Comparison of ENCODE assay signal across 15 cellular contexts in genomic region chr7:18895456-18895855, GRCh38.
A peak's percentile ranks its signal among the peaks of the same experiment; 100 is the strongest.
DNase-seq lines count a peak whose midpoint lies in the region; ATAC-seq and TF ChIP-seq lines count a peak whose summit lies in the region.
"Had no signal": no experiment of that assay in that cellular context is flagged by ENCODE, and none has a peak within 500 bp of the region (broad histone marks: within the 10 kb centered on the region; RNA-seq: fewer than 3 reads in every experiment).

No MANE protein-coding gene starts in this region.

- no peak overlapping the region for H3K27ac Mint-ChIP-seq in MCF 10A (ENCODE audit: low read depth, unreplicated experiment)
- H3K27ac Mint-ChIP-seq: activated CD4-positive, alpha-beta T cell treated with anti-CD3 and anti-CD28 coated beads, Interleukin-2, amount 10 ng/mL, durations not matched to agents 24 days and 14 days; activated naive CD4-positive, alpha-beta T cell treated with anti-CD3 and anti-CD28 coated beads, Interleukin-2, amount 10 ng/mL, durations not matched to agents 7 days and 5 days had no signal

- no peaks in the 10 kb centered on the region for H3K9me3 ChIP-seq in breast epithelium
- H3K9me3 ChIP-seq: mucosa of descending colon, suprapubic skin had no signal

- H3K27me3 ChIP-seq in breast epithelium (no peaks in the 10 kb centered on the region), foreskin keratinocyte (no peaks in the 10 kb centered on the region)
- H3K27me3 ChIP-seq: suprapubic skin had no signal

- no peaks in the 10 kb centered on the region for H3K27me3 Mint-ChIP-seq in MCF 10A (ENCODE audit: insufficient read depth, unreplicated experiment)
- H3K27me3 Mint-ChIP-seq: activated CD4-positive, alpha-beta T cell treated with anti-CD3 and anti-CD28 coated beads, Interleukin-2, amount 10 ng/mL, durations not matched to agents 24 days and 14 days; activated naive CD4-positive, alpha-beta T cell treated with anti-CD3 and anti-CD28 coated beads, Interleukin-2, amount 10 ng/mL, durations not matched to agents 7 days and 5 days had no signal

- DNase-seq in MCF 10A (ENCODE audit: unreplicated experiment) (peak; percentile 60), breast epithelium (ENCODE audit: low spot score in 2 of 2) (no peak), foreskin keratinocyte (peak; percentile 69 to 88), HuH-7 (ENCODE audit: low spot score) (no peak), NCI-H345 (lab: John Stamatoyannopoulos, UW) (no peak), NCI-H510A (lab: John Stamatoyannopoulos, UW) (no peak)
- DNase-seq in stimulated activated naive CD8-positive, alpha-beta T cell treated with anti-CD3 and anti-CD28 coated beads, Interleukin-15, Interleukin-2, amounts not matched to agents 100 U/mL and 50 U/mL, for 24 hours: no peak
- DNase-seq: activated CD4-positive, alpha-beta T cell treated with anti-CD3 and anti-CD28 coated beads, Interleukin-2, amount 10 ng/mL, durations not matched to agents 24 days and 14 days; activated naive CD4-positive, alpha-beta T cell treated with anti-CD3 and anti-CD28 coated beads, Interleukin-2, amount 10 ng/mL, durations not matched to agents 7 days and 5 days; mucosa of descending colon; NCI-H1048; NCI-H524; right cardiac atrium had no signal

- no peaks in the 10 kb centered on the region for H3K9me3 Mint-ChIP-seq in MCF 10A (ENCODE audit: unreplicated experiment)
- H3K9me3 Mint-ChIP-seq: activated CD4-positive, alpha-beta T cell treated with anti-CD3 and anti-CD28 coated beads, Interleukin-2, amount 10 ng/mL, durations not matched to agents 24 days and 14 days; activated naive CD4-positive, alpha-beta T cell treated with anti-CD3 and anti-CD28 coated beads, Interleukin-2, amount 10 ng/mL, durations not matched to agents 7 days and 5 days had no signal

- H3K36me3 ChIP-seq in breast epithelium: no peaks in the 10 kb centered on the region
- H3K36me3 ChIP-seq: suprapubic skin had no signal

- H3K4me1 ChIP-seq in breast epithelium (no peaks in the 10 kb centered on the region), foreskin keratinocyte (peaks cover 21% of the 10 kb centered on the region)

- H3K4me3 Mint-ChIP-seq in MCF 10A (ENCODE audit: unreplicated experiment): no peak overlapping the region
- H3K4me3 Mint-ChIP-seq: activated CD4-positive, alpha-beta T cell treated with anti-CD3 and anti-CD28 coated beads, Interleukin-2, amount 10 ng/mL, durations not matched to agents 24 days and 14 days; activated naive CD4-positive, alpha-beta T cell treated with anti-CD3 and anti-CD28 coated beads, Interleukin-2, amount 10 ng/mL, durations not matched to agents 7 days and 5 days had no signal

- intact Hi-C loops in MCF 10A (cut with micrococcal nuclease): no loop called here
- intact Hi-C loops in breast epithelium (cut with DNase I; ENCODE audit: low total_unique reads): no loop called here

- CTCF ChIA-PET in MCF 10A (lab: Yijun Ruan, JAX): interaction anchor here (0.9 to 1.0 kb wide), 2 partner anchors 9 to 10 kb away, joined by 4 to 6 read pairs; no protein-coding TSS in a partner anchor

- POLR2A ChIA-PET in MCF 10A (lab: Yijun Ruan, JAX): interaction anchor here (0.8 to 1.9 kb wide), 7 partner anchors 9 to 219 kb away, joined by 3 to 6 read pairs (median 4); no protein-coding TSS in a partner anchor

- H3K36me3 Mint-ChIP-seq in MCF 10A (ENCODE audit: insufficient read depth, unreplicated experiment): no peaks in the 10 kb centered on the region
- H3K36me3 Mint-ChIP-seq: activated naive CD4-positive, alpha-beta T cell treated with anti-CD3 and anti-CD28 coated beads, Interleukin-2, amount 10 ng/mL, durations not matched to agents 7 days and 5 days had no signal

- no TSS peak for BruUV-seq in MCF 10A (replicated peaks; lab: Mats Ljungman, UMichigan)

- ATAC-seq in foreskin keratinocyte: peak; percentile 97
- no peak for ATAC-seq in stimulated activated naive CD8-positive, alpha-beta T cell treated with anti-CD3 and anti-CD28 coated beads, Interleukin-15, Interleukin-2, amounts not matched to agents 100 U/mL and 50 U/mL, for 24 hours
- ATAC-seq: mucosa of descending colon, right cardiac atrium had no signal

- H3K4me3 ChIP-seq in breast epithelium (no peak overlapping the region), WI38 (ENCODE audit: low read depth, low read length) (peak overlapping the region; percentile 41)
- H3K4me3 ChIP-seq: mucosa of descending colon, suprapubic skin had no signal

- TF ChIP-seq CTCF in MCF 10A (IDR thresholded peaks at IDR 0.05; ENCODE audit: unreplicated experiment) (no peak), breast epithelium (IDR thresholded peaks at IDR 0.05) (no peak), WI38 (IDR thresholded peaks at IDR 0.05; ENCODE audit: low read depth, low read length) (no peak), foreskin keratinocyte (conservative IDR thresholded peaks at IDR 0.05) (no peak)

- TF ChIP-seq POLR2A in breast epithelium (IDR thresholded peaks at IDR 0.05): no peak

- H3K27ac ChIP-seq in breast epithelium (no peak overlapping the region), foreskin keratinocyte (peak overlapping the region; percentile 85)
- H3K27ac ChIP-seq: suprapubic skin had no signal

- H3K4me1 Mint-ChIP-seq in MCF 10A (ENCODE audit: insufficient read depth, unreplicated experiment): peaks cover 10% of the 10 kb centered on the region
- H3K4me1 Mint-ChIP-seq: activated CD4-positive, alpha-beta T cell treated with anti-CD3 and anti-CD28 coated beads, Interleukin-2, amount 10 ng/mL, durations not matched to agents 24 days and 14 days; activated naive CD4-positive, alpha-beta T cell treated with anti-CD3 and anti-CD28 coated beads, Interleukin-2, amount 10 ng/mL, durations not matched to agents 7 days and 5 days had no signal

Comparison
In these comparisons a context has a peak if more than half of its experiments do, and no peak if none do; other contexts are left out.
1. DNase-seq: peak in MCF 10A (single experiment) and foreskin keratinocyte (2 of 2); none in breast epithelium (0 of 2), stimulated activated naive CD8-positive, alpha-beta T cell treated with anti-CD3 and anti-CD28 coated beads, Interleukin-15, Interleukin-2, amounts not matched to agents 100 U/mL and 50 U/mL, for 24 hours (single experiment), HuH-7 (single experiment), NCI-H345 (single experiment) and NCI-H510A (single experiment).